In genomic region chr7:129434172-129434845, GRCh38 we compare ENCODE assay signal across 8 cellular contexts. TPM values are rescaled to one million over a fixed set of nuclear protein-coding genes. Genes with fewer than 3 reads are reported as not detected.
DNase-seq lines count a peak whose midpoint lies in the region; ATAC-seq and TF ChIP-seq lines count a peak whose summit lies in the region.

Gene STRIP2, plus strand, starts transcription at chr7:129434432. Its CDS starts 41 bp downstream, at chr7:129434473.

- WGBS in lower leg skin, 2 donors, result 0% methylated on average over 11 to 23 of the region's 74 CpGs

- TF ChIP-seq CTCF in lower leg skin (IDR thresholded peaks at IDR 0.05), result no peak

- H3K27me3 Mint-ChIP-seq in CD4-positive, alpha-beta memory T cell, result peaks cover 5 to 26% of the 10 kb centered on the region in 2 donors

- H3K4me3 Mint-ChIP-seq in CD4-positive, alpha-beta memory T cell, result peak within 1 kb of the TSS; percentile 92 to 98 (median 94)

- H3K9me3 Mint-ChIP-seq in CD4-positive, alpha-beta memory T cell, result no peaks in the 10 kb centered on the region

- H3K36me3 Mint-ChIP-seq in CD4-positive, alpha-beta memory T cell, result peaks cover 0 to 7% of the 10 kb centered on the region in 2 donors

- no peak for TF ChIP-seq POLR2A in lower leg skin (IDR thresholded peaks at IDR 0.05)

- H3K9me3 ChIP-seq in CD4-positive, alpha-beta memory T cell (ENCODE audit: control insufficient read depth in 1 of 2, low read length in 2 of 2), result no peaks in the 10 kb centered on the region

- H3K4me3 ChIP-seq in CD4-positive, alpha-beta memory T cell (ENCODE audit: low read length in 2 of 2), result peak within 1 kb of the TSS; percentile 85 to 92
- H3K4me3 ChIP-seq in lower leg skin (ENCODE audit: low read depth, poor library complexity, severe bottlenecking), result peak within 1 kb of the TSS; percentile 50

- peak; percentile 84 to 90 (median 87) for DNase-seq in CD4-positive, alpha-beta memory T cell
- DNase-seq in NCI-H748 (lab: John Stamatoyannopoulos, UW; ENCODE audit: unreplicated experiment), result peak; percentile 94
- peak; percentile 81 to 87 for DNase-seq in activated CD4-positive, alpha-beta T cell treated with anti-CD3 and anti-CD28 coated beads, Interleukin-2, amount 50 U/mL, for 24 hours (ENCODE audit: low read depth in 1 of 2, low spot score in 1 of 2)
- peak; percentile 91 for DNase-seq in dermis blood vessel endothelial cell
- DNase-seq in lower leg skin (ENCODE audit: low spot score in 2 of 2), result peak; percentile 88 to 98
- peak; percentile 87 to 96 for DNase-seq in stimulated activated CD4-positive, alpha-beta T cell treated with anti-CD3 and anti-CD28 coated beads, Interleukin-4, amount 100 ng/mL, for 4 hours

- no peak within 1 kb of the TSS for H3K27ac ChIP-seq in CD4-positive, alpha-beta memory T cell (ENCODE audit: low read depth, low read length)

- peaks cover 3 to 21% (median 15%) of the 10 kb centered on the region in 4 donors for H3K4me1 Mint-ChIP-seq in CD4-positive, alpha-beta memory T cell

- no peaks in the 10 kb centered on the region for H3K36me3 ChIP-seq in CD4-positive, alpha-beta memory T cell (ENCODE audit: insufficient read depth, low read length)

- POLR2A ChIA-PET in CD4-positive, alpha-beta memory T cell (lab: Charles Lee; ENCODE audit: partially characterized antibody), result interaction anchor here (0.6 to 1.5 kb wide), 8 partner anchors 9 to 210 kb away, joined by 3 to 8 read pairs (median 3); partner anchors contain the start of genes NRF1 and SMKR1

- CTCF ChIA-PET in CD4-positive, alpha-beta memory T cell (lab: Charles Lee; ENCODE audit: partially characterized antibody), result interaction anchor here (0.5 to 2.4 kb wide), 7 partner anchors 14 to 69 kb away, joined by 3 to 12 read pairs (median 4); no protein-coding TSS in a partner anchor

- peaks cover 17% of the 10 kb centered on the region for H3K4me1 ChIP-seq in CD4-positive, alpha-beta memory T cell (ENCODE audit: insufficient read depth, low read length)

- H3K27ac Mint-ChIP-seq in CD4-positive, alpha-beta memory T cell, result peak within 1 kb of the TSS; percentile 37 to 85 (median 71)

- peak; percentile 96 for ATAC-seq in GM19438 (IDR thresholded peaks at IDR 0.05; ENCODE audit: low read depth, unreplicated experiment)
- ATAC-seq in HG03565 (IDR thresholded peaks at IDR 0.05; ENCODE audit: unreplicated experiment), result peak; percentile 80

- H3K27me3 ChIP-seq in CD4-positive, alpha-beta memory T cell (ENCODE audit: insufficient read depth, low read length), result no peaks in the 10 kb centered on the region

- intact Hi-C loops in CD4-positive, alpha-beta memory T cell (cut with micrococcal nuclease), result loop anchor here (1.0 to 10.0 kb wide), 4 partner anchors 68 to 390 kb away; partner anchors contain the start of genes NRF1 and SMKR1
- intact Hi-C loops in lower leg skin (cut with DNase I; ENCODE audit: low total_unique reads), result no loop called here

RNA-seq across cellular contexts. Expression of gene STRIP2, which starts in this region (rescaled TPM):
- total RNA-seq in CD4-positive, alpha-beta memory T cell, result under 1 TPM; 0.20 to 0.22 TPM
- polyA plus RNA-seq in CD4-positive, alpha-beta memory T cell, result not detected
- total RNA-seq in dermis blood vessel endothelial cell (2.7 and 6.1 TPM in 2 replicates), lower leg skin (1 to 10 TPM in 2 of 4 donors, under 1 TPM in 2; 0.30 to 1.4 (median 0.79) TPM)

Comparison
In these comparisons a context has a peak if more than half of its experiments do, and no peak if none do; other contexts are left out.
1. Peak in DNase-seq and H3K4me3 ChIP-seq in CD4-positive, alpha-beta memory T cell; RNA of the gene not detected or under 1 TPM.